In genomic region chr12:72297666-72298065, GRCh38 we compare ENCODE assay signal across 22 cellular contexts.
"Had no signal": no experiment of that assay in that cellular context is flagged by ENCODE, and none has a peak within 500 bp of the region (broad histone marks: within the 10 kb centered on the region; RNA-seq: fewer than 3 reads in every experiment).

No MANE protein-coding gene starts in this region.

- DNase-seq: activated CD4-positive, alpha-beta T cell treated with anti-CD3 and anti-CD28 coated beads, Interleukin-2, amount 10 ng/mL, durations not matched to agents 7 days and 5 days; activated CD4-positive, alpha-beta T cell treated with anti-CD3 and anti-CD28 coated beads, Interleukin-2, amount 50 U/mL, for 48 hours; activated CD8-positive, alpha-beta T cell treated with anti-CD3 and anti-CD28 coated beads, Interleukin-2, amount 10 ng/mL, durations not matched to agents 7 days and 5 days; activated gamma-delta T cell; activated naive CD4-positive, alpha-beta T cell treated with Interleukin-2 at 50 U/mL for 16 hours; activated naive CD8-positive, alpha-beta T cell treated with anti-CD3 and anti-CD28 coated beads, Interleukin-2, amount 10 ng/mL, durations not matched to agents 7 days and 5 days; activated T-cell treated with anti-CD3 and anti-CD28 coated beads, Interleukin-2, amount 50 U/mL, for 24 hours; amygdala; NCI-H1105; NCI-H1417 treated with DMSO at 0.1 percent for 48 hours; NCI-H187 treated with DMSO at 0.1 percent for 48 hours; NCI-H2081; NCI-H2171 treated with DMSO at 0.1 percent for 48 hours; NCI-H2227 treated with DMSO at 0.1 percent for 48 hours; NCI-H446 treated with DMSO at 0.1 percent for 48 hours; NCI-H524; NCI-H69; NK-92 treated with Interleukin-12 subunit alpha and Interleukin-12 subunit beta, amount 100 ng/mL, for 24 hours; Right ventricle myocardium superior; T1000 had no signal

- H3K27ac ChIP-seq: ascending aorta, SK-N-MC had no signal

- H3K36me3 ChIP-seq: ascending aorta had no signal

- ATAC-seq: activated CD8-positive, alpha-beta T cell treated with anti-CD3 and anti-CD28 coated beads, Interleukin-2, amount 10 ng/mL, durations not matched to agents 7 days and 5 days had no signal

- H3K9me3 ChIP-seq: ascending aorta had no signal

- H3K4me3 ChIP-seq: ascending aorta, SK-N-MC had no signal

- H3K27me3 ChIP-seq: ascending aorta had no signal
